In the genomic region with DNA sequence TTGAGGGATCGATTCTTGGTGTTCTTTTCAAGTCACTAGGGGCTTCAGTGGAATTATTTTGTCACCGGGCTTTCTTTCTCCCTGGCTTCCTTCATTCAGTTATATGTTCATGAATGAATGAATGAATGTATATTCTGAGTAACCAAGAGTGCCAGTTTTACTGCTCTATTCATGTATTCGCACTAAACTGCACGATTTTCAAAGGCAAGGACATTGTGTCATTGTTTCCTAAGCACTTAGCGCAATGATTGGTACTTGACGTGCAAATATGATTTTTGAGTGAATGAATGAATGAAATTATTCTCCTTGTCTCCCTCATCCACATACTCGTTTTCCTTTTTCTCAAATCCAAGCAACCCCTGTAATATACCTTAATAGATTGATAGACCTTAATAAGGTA, we compare ENCODE assay signal across 1 cellular context.
TF ChIP-seq lines count a peak whose summit lies in the region.

No MANE protein-coding gene starts in this region.

TF ChIP-seq in GM12878, 131 proteins besides CTCF, POLR2A, EP300 and RAD21 (continued from another document):
- TF ChIP-seq, protein P1, sequence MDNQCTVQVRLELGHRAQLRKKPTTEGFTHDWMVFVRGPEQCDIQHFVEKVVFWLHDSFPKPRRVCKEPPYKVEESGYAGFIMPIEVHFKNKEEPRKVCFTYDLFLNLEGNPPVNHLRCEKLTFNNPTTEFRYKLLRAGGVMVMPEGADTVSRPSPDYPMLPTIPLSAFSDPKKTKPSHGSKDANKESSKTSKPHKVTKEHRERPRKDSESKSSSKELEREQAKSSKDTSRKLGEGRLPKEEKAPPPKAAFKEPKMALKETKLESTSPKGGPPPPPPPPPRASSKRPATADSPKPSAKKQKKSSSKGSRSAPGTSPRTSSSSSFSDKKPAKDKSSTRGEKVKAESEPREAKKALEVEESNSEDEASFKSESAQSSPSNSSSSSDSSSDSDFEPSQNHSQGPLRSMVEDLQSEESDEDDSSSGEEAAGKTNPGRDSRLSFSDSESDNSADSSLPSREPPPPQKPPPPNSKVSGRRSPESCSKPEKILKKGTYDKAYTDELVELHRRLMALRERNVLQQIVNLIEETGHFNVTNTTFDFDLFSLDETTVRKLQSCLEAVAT (IDR thresholded peaks at IDR 0.05), result peak; percentile 48
- TF ChIP-seq, protein P2, sequence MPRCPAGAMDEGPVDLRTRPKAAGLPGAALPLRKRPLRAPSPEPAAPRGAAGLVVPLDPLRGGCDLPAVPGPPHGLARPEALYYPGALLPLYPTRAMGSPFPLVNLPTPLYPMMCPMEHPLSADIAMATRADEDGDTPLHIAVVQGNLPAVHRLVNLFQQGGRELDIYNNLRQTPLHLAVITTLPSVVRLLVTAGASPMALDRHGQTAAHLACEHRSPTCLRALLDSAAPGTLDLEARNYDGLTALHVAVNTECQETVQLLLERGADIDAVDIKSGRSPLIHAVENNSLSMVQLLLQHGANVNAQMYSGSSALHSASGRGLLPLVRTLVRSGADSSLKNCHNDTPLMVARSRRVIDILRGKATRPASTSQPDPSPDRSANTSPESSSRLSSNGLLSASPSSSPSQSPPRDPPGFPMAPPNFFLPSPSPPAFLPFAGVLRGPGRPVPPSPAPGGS (IDR thresholded peaks at IDR 0.05; ENCODE audit: borderline replicate concordance, insufficient read depth, low read depth, low read length, poor library complexity, severe bottlenecking), result no peak
- no peak for TF ChIP-seq BACH1 (IDR thresholded peaks at IDR 0.05; ENCODE audit: borderline replicate concordance)
